Comparison of ENCODE assay signal across 11 cellular contexts in the genomic region with DNA sequence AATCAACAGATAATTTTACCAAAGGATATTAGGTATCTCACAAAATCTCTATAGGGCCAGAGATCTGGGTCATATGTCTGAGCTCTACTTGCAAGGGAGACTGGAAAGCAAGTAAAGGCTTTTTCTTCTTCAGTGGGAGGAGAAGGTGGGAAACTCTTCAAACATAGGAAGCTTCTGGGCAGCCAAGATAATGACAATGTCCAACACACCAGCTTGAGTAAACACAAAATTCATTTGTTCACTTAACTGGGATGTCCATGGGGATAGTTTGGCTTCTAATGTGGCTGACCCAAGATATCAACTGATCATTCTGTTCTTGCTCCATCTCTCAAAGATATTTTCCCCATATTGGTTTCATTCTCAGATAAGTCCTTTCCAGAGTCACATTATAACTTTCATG. TPM values are rescaled to one million over a fixed set of nuclear protein-coding genes. Genes with fewer than 3 reads are reported as not detected.
"Had no signal": no experiment of that assay in that cellular context is flagged by ENCODE, and none has a peak within 500 bp of the region (broad histone marks: within the 10 kb centered on the region; RNA-seq: fewer than 3 reads in every experiment).

No MANE protein-coding gene starts in this region.

- H3K9ac ChIP-seq: GM23248 had no signal

- H3K9me3 ChIP-seq: HAP-1 had no signal

- DNase-seq: GM23248, GOT3, H7, HFFc6, IMR-90, KBM-7 had no signal

- H3K4me3 ChIP-seq: GM23248, HAP-1 had no signal

- H3K27ac ChIP-seq: GM23248, HL-60 had no signal

- H3K4me1 ChIP-seq: HAP-1 had no signal

- H2AFZ ChIP-seq: GM23248 had no signal

- H3K36me3 ChIP-seq: HAP-1 had no signal

- ATAC-seq: HCT116 had no signal

RNA-seq across cellular contexts. Expression of a gene that starts 37.4 kb away (rescaled TPM):
- total RNA-seq: GM23248, H4, H7, HFFc6, HT1080, IMR-90 had no signal
- polyA plus RNA-seq: GM23248, IMR-90 had no signal
